11 cellular contexts compared by ENCODE assay signal in the genomic region with DNA sequence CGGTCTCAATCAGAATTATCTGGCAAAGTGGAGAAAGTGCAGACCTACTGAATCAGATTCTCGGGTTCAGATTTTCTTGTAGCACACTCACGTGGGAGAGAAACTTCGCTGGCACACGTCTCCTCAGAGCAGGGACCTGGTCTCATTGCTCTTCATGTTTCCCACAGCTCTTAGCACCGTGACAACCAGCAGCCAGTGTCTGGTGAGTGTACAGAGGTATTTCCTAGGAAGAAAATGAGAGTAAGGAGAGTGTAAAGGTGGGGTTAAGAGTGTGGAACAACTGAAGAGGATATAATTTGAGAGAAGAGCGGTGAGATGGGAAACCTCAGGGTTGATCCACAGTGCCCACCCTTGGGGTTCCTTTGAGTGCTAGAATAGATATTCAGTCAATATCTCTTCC.
DNase-seq lines count a peak whose midpoint lies in the region; ATAC-seq and TF ChIP-seq lines count a peak whose summit lies in the region.
"Had no signal": no experiment of that assay in that cellular context is flagged by ENCODE, and none has a peak within 500 bp of the region (broad histone marks: within the 10 kb centered on the region; RNA-seq: fewer than 3 reads in every experiment).

No MANE protein-coding gene starts in this region.

- peaks cover 0 to 5% (median 0%) of the 10 kb centered on the region in 3 donors for H3K27me3 ChIP-seq in skeletal muscle tissue (ENCODE audit: control insufficient read depth in 3 of 3, insufficient read depth in 3 of 3, low read length in 3 of 3)

- no peak overlapping the region for H3K9ac ChIP-seq in skeletal muscle tissue (ENCODE audit: low read depth in 1 of 3, low read length in 3 of 3)

- peak overlapping the region; percentile 87 for H3K27ac Mint-ChIP-seq in activated B cell treated with CpG ODN at 0.5 μM for 24 hours

- no peak overlapping the region for H3K4me3 Mint-ChIP-seq in activated B cell treated with CpG ODN at 0.5 μM for 24 hours

- ATAC-seq in activated B cell treated with CpG ODN at 0.5 μM for 24 hours (ENCODE audit: low read depth) (no peak), HG02981 (IDR thresholded peaks at IDR 0.05; ENCODE audit: unreplicated experiment) (no peak), GM19467 (IDR thresholded peaks at IDR 0.05; ENCODE audit: unreplicated experiment) (no peak)

- DNase-seq in DMS79 treated with DMSO at 0.1 percent for 48 hours (lab: John Stamatoyannopoulos, UW) (peak; percentile 32), activated B cell treated with CpG ODN at 0.5 μM for 24 hours (no peak), glomerular visceral epithelial cell (ENCODE audit: extremely low spot score) (peak; percentile 69), NCI-H1417 treated with DMSO at 0.1 percent for 48 hours (lab: John Stamatoyannopoulos, UW) (no peak)
- DNase-seq in NK-92 treated with Interleukin-12 subunit alpha and Interleukin-12 subunit beta, amount 100 ng/mL, for 24 hours (lab: John Stamatoyannopoulos, UW), result no peak
- DNase-seq: glutamatergic neuron, NCI-H510A treated with DMSO at 0.1 percent for 48 hours had no signal

- H3K36me3 Mint-ChIP-seq in activated B cell treated with CpG ODN at 0.5 μM for 24 hours (ENCODE audit: low read depth), result peaks cover 21% of the 10 kb centered on the region

- POLR2A ChIA-PET in activated B cell treated with CpG ODN at 0.5 μM for 24 hours (lab: Charles Lee), result interaction anchor here (0.7 kb wide), 1 partner anchor 13 kb away, joined by 5 read pairs; no protein-coding TSS in a partner anchor

- peak overlapping the region; percentile 3 for H3K27ac ChIP-seq in skeletal muscle tissue (ENCODE audit: low read depth, low read length)
- H3K27ac ChIP-seq: SK-N-MC had no signal

- peaks cover 0 to 6% (median 0%) of the 10 kb centered on the region in 3 donors for H3K4me1 ChIP-seq in skeletal muscle tissue (ENCODE audit: control insufficient read depth in 3 of 3, insufficient read depth in 3 of 3, low read length in 3 of 3)

- H3K9me3 Mint-ChIP-seq in activated B cell treated with CpG ODN at 0.5 μM for 24 hours, result no peaks in the 10 kb centered on the region

- TF ChIP-seq CTCF in activated B cell treated with CpG ODN at 0.5 μM for 24 hours (IDR thresholded peaks at IDR 0.05), result no peak

- H3K4me1 Mint-ChIP-seq in activated B cell treated with CpG ODN at 0.5 μM for 24 hours, result peaks cover 60% of the 10 kb centered on the region

- intact Hi-C loops in activated B cell treated with CpG ODN at 0.5 μM for 24 hours (cut with micrococcal nuclease), result no loop called here

- no peaks in the 10 kb centered on the region for H3K36me3 ChIP-seq in skeletal muscle tissue (ENCODE audit: control insufficient read depth in 3 of 3, insufficient read depth in 3 of 3, low read length in 3 of 3)

- no peaks in the 10 kb centered on the region for H3K9me3 ChIP-seq in skeletal muscle tissue (ENCODE audit: control insufficient read depth in 3 of 3, low read length in 3 of 3)

- no peaks in the 10 kb centered on the region for H3K27me3 Mint-ChIP-seq in activated B cell treated with CpG ODN at 0.5 μM for 24 hours

- no peak overlapping the region for H3K4me3 ChIP-seq in skeletal muscle tissue (ENCODE audit: low read length in 3 of 3)

- CTCF ChIA-PET in activated B cell treated with CpG ODN at 0.5 μM for 24 hours (lab: Charles Lee), result no interaction called here

Comparison
In these comparisons a context has a peak if more than half of its experiments do, and no peak if none do; other contexts are left out.
1. DNase-seq: peak in DMS79 treated with DMSO at 0.1 percent for 48 hours (single experiment) and glomerular visceral epithelial cell (single experiment); none in activated B cell treated with CpG ODN at 0.5 μM for 24 hours (single experiment), NCI-H1417 treated with DMSO at 0.1 percent for 48 hours (single experiment) and NK-92 treated with Interleukin-12 subunit alpha and Interleukin-12 subunit beta, amount 100 ng/mL, for 24 hours (single experiment).